Comparison of ENCODE assay signal across 22 cellular contexts in genomic region chr3:21979706-21980105, GRCh38.
DNase-seq lines count a peak whose midpoint lies in the region; ATAC-seq, FAIRE-seq and TF ChIP-seq lines count a peak whose summit lies in the region.
"Had no signal": no experiment of that assay in that cellular context is flagged by ENCODE, and none has a peak within 500 bp of the region (broad histone marks: within the 10 kb centered on the region; RNA-seq: fewer than 3 reads in every experiment).

No MANE protein-coding gene starts in this region.

- CTCF ChIA-PET in MCF 10A (lab: Yijun Ruan, JAX), result interaction anchor here (0.8 to 0.9 kb wide), 2 partner anchors 12 to 28 kb away, joined by 3 read pairs; no protein-coding TSS in a partner anchor

- no peaks in the 10 kb centered on the region for H3K9me3 ChIP-seq in breast epithelium
- peaks cover under 1% of the 10 kb centered on the region for H3K9me3 ChIP-seq in adipocyte (ENCODE audit: control insufficient read depth, low read length)
- H3K9me3 ChIP-seq: thyroid gland had no signal

- no peak overlapping the region for H3K4me3 ChIP-seq in breast epithelium
- no peak overlapping the region for H3K4me3 ChIP-seq in adipocyte (ENCODE audit: low read length)
- no peak overlapping the region for H3K4me3 ChIP-seq in foreskin fibroblast (ENCODE audit: low read depth in 1 of 2, low read length in 2 of 2)
- H3K4me3 ChIP-seq: thyroid gland had no signal

- no peak for TF ChIP-seq CTCF in MCF 10A (IDR thresholded peaks at IDR 0.05; ENCODE audit: unreplicated experiment)
- no peak for TF ChIP-seq CTCF in breast epithelium (IDR thresholded peaks at IDR 0.05)
- no peak for TF ChIP-seq CTCF in foreskin fibroblast (IDR thresholded peaks at IDR 0.05; ENCODE audit: low read depth, low read length)

- POLR2A ChIA-PET in MCF 10A (lab: Yijun Ruan, JAX), result interaction anchor here (0.7 kb wide), 1 partner anchor 138 kb away, joined by 3 read pairs; no protein-coding TSS in a partner anchor

- BruUV-seq in MCF 10A (replicated peaks; lab: Mats Ljungman, UMichigan), result no TSS peak

- no peak for TF ChIP-seq POLR2A in breast epithelium (IDR thresholded peaks at IDR 0.05)

- no peaks in the 10 kb centered on the region for H3K27me3 Mint-ChIP-seq in MCF 10A (ENCODE audit: insufficient read depth, unreplicated experiment)
- H3K27me3 Mint-ChIP-seq: activated naive CD8-positive, alpha-beta T cell treated with anti-CD3 and anti-CD28 coated beads, Interleukin-2, amount 10 ng/mL, durations not matched to agents 7 days and 5 days; activated T-helper 17 cell treated with anti-CD3 and anti-CD28 coated beads, Interleukin-2, amount 50 U/mL, for 72 hours; CD4-positive, alpha-beta memory T cell; stimulated activated memory B cell treated with anti-CD40 and anti-IgM and Interleukin-4, amounts not matched to agents 10 μg/mL and 1 μg/mL and 100 μg/mL, for 72 hours had no signal

- no peaks in the 10 kb centered on the region for H3K4me1 ChIP-seq in breast epithelium
- H3K4me1 ChIP-seq in adipocyte (ENCODE audit: control insufficient read depth, insufficient read depth, low read length), result no peaks in the 10 kb centered on the region
- H3K4me1 ChIP-seq: thyroid gland had no signal

- intact Hi-C loops in MCF 10A (cut with micrococcal nuclease) (no loop called here), breast epithelium (cut with DNase I; ENCODE audit: low total_unique reads) (no loop called here)

- no peaks in the 10 kb centered on the region for H3K36me3 Mint-ChIP-seq in MCF 10A (ENCODE audit: insufficient read depth, unreplicated experiment)
- H3K36me3 Mint-ChIP-seq: activated naive CD8-positive, alpha-beta T cell treated with anti-CD3 and anti-CD28 coated beads, Interleukin-2, amount 10 ng/mL, durations not matched to agents 7 days and 5 days; CD4-positive, alpha-beta memory T cell; mesothelial cell of epicardium; stimulated activated memory B cell treated with anti-CD40 and anti-IgM and Interleukin-4, amounts not matched to agents 10 μg/mL and 1 μg/mL and 100 μg/mL, for 72 hours had no signal

- H3K9ac ChIP-seq in adipocyte (ENCODE audit: low read length), result no peak overlapping the region

- ATAC-seq in HG02798 (IDR thresholded peaks at IDR 0.05; ENCODE audit: poor library complexity, unreplicated experiment) (no peak), HG03175 (IDR thresholded peaks at IDR 0.05; ENCODE audit: unreplicated experiment) (no peak)
- ATAC-seq: activated T-helper 17 cell treated with anti-CD3 and anti-CD28 coated beads, Interleukin-2, amount 50 U/mL, for 72 hours; stimulated activated memory B cell treated with anti-CD40 and anti-IgM and Interleukin-4, amounts not matched to agents 10 μg/mL and 1 μg/mL and 100 μg/mL, for 72 hours had no signal

- peak overlapping the region; percentile 80 for H3K27ac Mint-ChIP-seq in MCF 10A (ENCODE audit: low read depth, unreplicated experiment)
- H3K27ac Mint-ChIP-seq: activated naive CD8-positive, alpha-beta T cell treated with anti-CD3 and anti-CD28 coated beads, Interleukin-2, amount 10 ng/mL, durations not matched to agents 7 days and 5 days; activated T-helper 17 cell treated with anti-CD3 and anti-CD28 coated beads, Interleukin-2, amount 50 U/mL, for 72 hours; CD4-positive, alpha-beta memory T cell; mesothelial cell of epicardium; stimulated activated memory B cell treated with anti-CD40 and anti-IgM and Interleukin-4, amounts not matched to agents 10 μg/mL and 1 μg/mL and 100 μg/mL, for 72 hours had no signal

- no peaks in the 10 kb centered on the region for H3K36me3 ChIP-seq in breast epithelium
- H3K36me3 ChIP-seq in adipocyte (ENCODE audit: control insufficient read depth, insufficient read depth, low read length, severe bottlenecking), result no peaks in the 10 kb centered on the region
- H3K36me3 ChIP-seq: thyroid gland had no signal

- H3K9me3 Mint-ChIP-seq in MCF 10A (ENCODE audit: unreplicated experiment), result peaks cover 8% of the 10 kb centered on the region

- FAIRE-seq in urothelium cell line (lab: Jason Lieb, UNC), result no peak
- FAIRE-seq: GM19239 had no signal

- H3K27me3 ChIP-seq in breast epithelium (no peaks in the 10 kb centered on the region), adipocyte (replicated peaks; ENCODE audit: control insufficient read depth, insufficient read depth, low read length) (no peaks in the 10 kb centered on the region)
- H3K27me3 ChIP-seq: thyroid gland had no signal

- H3K27ac ChIP-seq in breast epithelium, result no peak overlapping the region
- H3K27ac ChIP-seq: thyroid gland had no signal

- DNase-seq in MCF 10A (ENCODE audit: unreplicated experiment) (peak; percentile 55), breast epithelium (ENCODE audit: low spot score in 2 of 2) (no peak), adipocyte (ENCODE audit: low read depth) (peak; percentile 19), foreskin fibroblast (peak; percentile 53 to 71), urothelium cell line (ENCODE audit: low spot score) (peak; percentile 56), NCI-H524 (lab: John Stamatoyannopoulos, UW) (no peak)
- DNase-seq: 8988T; activated naive CD8-positive, alpha-beta T cell treated with anti-CD3 and anti-CD28 coated beads, Interleukin-2, amount 10 ng/mL, durations not matched to agents 7 days and 5 days; caudate nucleus; CD4-positive, alpha-beta memory T cell; HCEC 1CT; Kasumi-1; NCI-H1105 treated with DMSO at 0.1 percent for 48 hours; NCI-H69; T-helper 9 cell; thyroid gland had no signal

- H3K4me1 Mint-ChIP-seq in MCF 10A (ENCODE audit: insufficient read depth, unreplicated experiment), result peaks cover 9% of the 10 kb centered on the region
- H3K4me1 Mint-ChIP-seq: activated naive CD8-positive, alpha-beta T cell treated with anti-CD3 and anti-CD28 coated beads, Interleukin-2, amount 10 ng/mL, durations not matched to agents 7 days and 5 days; activated T-helper 17 cell treated with anti-CD3 and anti-CD28 coated beads, Interleukin-2, amount 50 U/mL, for 72 hours; CD4-positive, alpha-beta memory T cell; mesothelial cell of epicardium; stimulated activated memory B cell treated with anti-CD40 and anti-IgM and Interleukin-4, amounts not matched to agents 10 μg/mL and 1 μg/mL and 100 μg/mL, for 72 hours had no signal

- no peak overlapping the region for H3K4me3 Mint-ChIP-seq in MCF 10A (ENCODE audit: unreplicated experiment)
- H3K4me3 Mint-ChIP-seq: activated naive CD8-positive, alpha-beta T cell treated with anti-CD3 and anti-CD28 coated beads, Interleukin-2, amount 10 ng/mL, durations not matched to agents 7 days and 5 days; activated T-helper 17 cell treated with anti-CD3 and anti-CD28 coated beads, Interleukin-2, amount 50 U/mL, for 72 hours; CD4-positive, alpha-beta memory T cell; mesothelial cell of epicardium; stimulated activated memory B cell treated with anti-CD40 and anti-IgM and Interleukin-4, amounts not matched to agents 10 μg/mL and 1 μg/mL and 100 μg/mL, for 72 hours had no signal

Comparison
In these comparisons a context has a peak if more than half of its experiments do, and no peak if none do; other contexts are left out.
1. DNase-seq: peak in MCF 10A (single experiment), adipocyte (single experiment), foreskin fibroblast (2 of 2) and urothelium cell line (single experiment); none in breast epithelium (0 of 2) and NCI-H524 (0 of 2).